Comparison of ENCODE assay signal across 8 cellular contexts in the genomic region with DNA sequence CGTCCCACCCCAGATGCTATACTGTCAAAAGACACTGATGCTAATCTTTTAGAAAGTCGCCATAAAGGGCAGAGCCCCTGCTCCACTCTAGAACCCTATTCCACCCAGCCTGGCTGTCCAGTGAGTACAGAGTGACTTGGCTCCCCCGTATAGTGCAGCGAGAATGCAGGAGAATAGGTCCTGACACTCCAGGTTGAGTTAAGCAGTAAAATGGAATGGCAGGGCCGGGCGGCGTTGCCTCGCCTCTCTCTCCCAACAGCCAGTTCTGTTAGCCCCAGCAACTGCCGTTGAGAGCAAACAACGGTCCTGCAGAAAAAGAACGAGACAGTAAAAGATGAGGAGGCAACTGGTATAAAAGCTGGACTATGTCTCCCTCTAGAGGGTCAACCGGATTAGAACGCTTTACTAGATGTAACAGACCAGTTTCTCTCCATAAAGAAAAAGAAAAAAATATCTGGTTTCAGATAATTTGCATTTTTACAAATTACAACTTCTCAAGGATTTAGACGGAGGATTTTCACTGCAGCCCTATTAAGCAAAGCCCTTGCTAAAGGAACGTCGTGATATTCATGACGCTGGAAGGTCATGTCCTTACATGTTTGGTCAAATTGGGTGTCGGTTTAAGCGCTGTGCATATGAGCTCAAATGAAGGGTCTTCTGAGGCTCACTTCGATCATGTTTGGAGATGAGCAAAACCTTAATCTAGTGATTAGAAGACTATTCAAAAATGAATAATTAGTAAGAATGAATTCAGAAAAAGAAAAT.
DNase-seq lines count a peak whose midpoint lies in the region; TF ChIP-seq lines count a peak whose summit lies in the region.

No MANE protein-coding gene starts in this region.

- no peak overlapping the region for H2BK20ac ChIP-seq in H9 (ENCODE audit: low read depth, low read length, poor library complexity, severe bottlenecking)

- no peak overlapping the region for H2BK15ac ChIP-seq in H9 (ENCODE audit: low read depth, low read length)

- H3K79me1 ChIP-seq in H9 (ENCODE audit: insufficient read depth, low read depth, low read length, poor library complexity, severe bottlenecking): no peaks in the 10 kb centered on the region

- peak overlapping the region; percentile 84 for H3K4me2 ChIP-seq in H9 (ENCODE audit: insufficient read depth, insufficient read length, low read length)

- H3K36me3 ChIP-seq in Peyer's patch: no peaks in the 10 kb centered on the region
- no peaks in the 10 kb centered on the region for H3K36me3 ChIP-seq in neutrophil
- no peaks in the 10 kb centered on the region for H3K36me3 ChIP-seq in uterus

- peak overlapping the region; percentile 70 to 87 for H3K4me3 Mint-ChIP-seq in H9
- H3K4me3 Mint-ChIP-seq in activated naive CD4-positive, alpha-beta T cell treated with anti-CD3 and anti-CD28 coated beads for 36 hours: peak overlapping the region; percentile 78

- H4K8ac ChIP-seq in H9 (replicated peaks; ENCODE audit: insufficient read length, low read depth, low read length): no peak overlapping the region

- WGBS in H9 (ENCODE audit: extremely low coverage, insufficient read length, low lambda C conversion rate): no CpG with 5 or more reads among the region's 20 CpGs

- H3K27ac ChIP-seq in H9 (ENCODE audit: insufficient read length, low read depth, low read length) (no peak overlapping the region), Peyer's patch (no peak overlapping the region), neutrophil (peak overlapping the region; percentile 11), uterus (no peak overlapping the region)

- H3K9ac ChIP-seq in H9 (ENCODE audit: extremely low read depth, insufficient read length, low read length): no peak overlapping the region

- H3K23ac ChIP-seq in H9 (ENCODE audit: insufficient read length, low read depth, low read length): no peak overlapping the region

- peaks cover 25% of the 10 kb centered on the region for H3K23me2 ChIP-seq in H9 (ENCODE audit: insufficient read length, low read depth, low read length, poor library complexity, severe bottlenecking)

- no peak overlapping the region for H3T11ph ChIP-seq in H9 (ENCODE audit: low read length)

- peak overlapping the region; percentile 85 for H2AFZ ChIP-seq in H9 (ENCODE audit: low read length)

- no peak overlapping the region for H3K56ac ChIP-seq in H9 (ENCODE audit: insufficient read length, low read depth, low read length)

- CTCF ChIA-PET in activated naive CD4-positive, alpha-beta T cell treated with anti-CD3 and anti-CD28 coated beads for 36 hours (lab: Charles Lee): interaction anchor here (0.6 to 1.4 kb wide), 13 partner anchors 10 to 493 kb away, joined by 3 to 6 read pairs (median 3); no protein-coding TSS in a partner anchor

- TF ChIP-seq POLR2A in Peyer's patch (IDR thresholded peaks at IDR 0.05) (no peak), uterus (IDR thresholded peaks at IDR 0.05) (no peak)

- peaks cover 25% of the 10 kb centered on the region; the same call in 1 of the 2 replicates for H3K27me3 ChIP-seq in H9 (ENCODE audit: insufficient read depth, low read length)
- peaks cover 0 to 7% of the 10 kb centered on the region in 2 donors for H3K27me3 ChIP-seq in Peyer's patch
- peaks cover 9% of the 10 kb centered on the region for H3K27me3 ChIP-seq in neutrophil
- peaks cover 0 to 26% of the 10 kb centered on the region in 2 donors for H3K27me3 ChIP-seq in uterus

- H3K9me3 ChIP-seq in H9 (ENCODE audit: control insufficient read depth, low read depth, low read length): peaks cover 4% of the 10 kb centered on the region
- no peaks in the 10 kb centered on the region for H3K9me3 ChIP-seq in Peyer's patch
- H3K9me3 ChIP-seq in neutrophil: no peaks in the 10 kb centered on the region
- no peaks in the 10 kb centered on the region for H3K9me3 ChIP-seq in uterus

- DNase-seq in GM04503 (ENCODE audit: low read depth): peak; percentile 39
- peak; percentile 85 for DNase-seq in H9
- peak; percentile 85 for DNase-seq in LHCN-M2 (ENCODE audit: low read depth)
- DNase-seq in Peyer's patch: peak in 2 of 3 donors; percentile 46 to 50
- DNase-seq in activated naive CD4-positive, alpha-beta T cell treated with anti-CD3 and anti-CD28 coated beads for 36 hours: peak; percentile 65
- DNase-seq in germinal center (ENCODE audit: low spot score): peak; percentile 59
- peak; percentile 31 to 32 for DNase-seq in uterus

- no peak overlapping the region for H4K91ac ChIP-seq in H9 (ENCODE audit: insufficient read length, low read depth, low read length)

- no peaks in the 10 kb centered on the region for H4K20me1 ChIP-seq in H9 (ENCODE audit: control insufficient read depth, insufficient read depth, insufficient read length)

- no peaks in the 10 kb centered on the region for H3K4me1 ChIP-seq in H9 (ENCODE audit: insufficient read depth, low read length)
- H3K4me1 ChIP-seq in Peyer's patch: peaks cover 0 to 11% (median 9%) of the 10 kb centered on the region in 4 donors
- H3K4me1 ChIP-seq in neutrophil (ENCODE audit: control insufficient read depth in 1 of 2, insufficient read depth in 1 of 2, low read depth in 1 of 2, low read length in 1 of 2): peaks cover 37 to 40% of the 10 kb centered on the region in 2 experiments
- H3K4me1 ChIP-seq in uterus: peaks cover 0 to 5% of the 10 kb centered on the region in 2 donors

- H3K4me3 ChIP-seq in Peyer's patch: peak overlapping the region; percentile 8 to 52 (median 36)
- peak overlapping the region; percentile 61 to 72 for H3K4me3 ChIP-seq in neutrophil (ENCODE audit: low read depth in 1 of 2, low read length in 1 of 2)
- peak overlapping the region; percentile 12 to 39 for H3K4me3 ChIP-seq in uterus

- H3K9me3 Mint-ChIP-seq in H9: peaks cover 11 to 14% of the 10 kb centered on the region in 2 experiments
- no peaks in the 10 kb centered on the region for H3K9me3 Mint-ChIP-seq in activated naive CD4-positive, alpha-beta T cell treated with anti-CD3 and anti-CD28 coated beads for 36 hours

- no peak overlapping the region for H3K18ac ChIP-seq in H9 (ENCODE audit: insufficient read length, low read depth, low read length)

- no peak overlapping the region for H2BK120ac ChIP-seq in H9 (ENCODE audit: low read depth, low read length, poor library complexity, severe bottlenecking)

- TF ChIP-seq CTCF in H9 (conservative IDR thresholded peaks at IDR 0.05) (peak; percentile 90), Peyer's patch (IDR thresholded peaks at IDR 0.05) (peak in 5 of 6 experiments; percentile 32 to 62 (median 56)), neutrophil (IDR thresholded peaks at IDR 0.05) (peak; percentile 72), uterus (IDR thresholded peaks at IDR 0.05) (peak; percentile 62 to 73 (median 66))

- no peaks in the 10 kb centered on the region for H3K79me2 ChIP-seq in H9 (ENCODE audit: insufficient read depth, low read length)

- H2AK5ac ChIP-seq in H9 (ENCODE audit: insufficient read length, low read length): no peak overlapping the region

- no peak overlapping the region for H3K14ac ChIP-seq in H9 (ENCODE audit: insufficient read depth, low read length)

- intact Hi-C loops in activated naive CD4-positive, alpha-beta T cell treated with anti-CD3 and anti-CD28 coated beads for 36 hours (cut with micrococcal nuclease): loop anchor here (1.0 to 10.0 kb wide), 7 partner anchors 69 to 1507 kb away; no protein-coding TSS in a partner anchor
- intact Hi-C loops in uterus (cut with DNase I; ENCODE audit: low total_unique reads): no loop called here

- no peak overlapping the region for H3K4ac ChIP-seq in H9 (ENCODE audit: low read depth, low read length)

- peaks cover 0 to 7% (median 3%) of the 10 kb centered on the region in 3 experiments; a peak in 4 of 7 replicates for H3K36me3 Mint-ChIP-seq in H9 (ENCODE audit: insufficient read depth in 1 of 3, low read depth in 3 of 3)
- no peaks in the 10 kb centered on the region for H3K36me3 Mint-ChIP-seq in activated naive CD4-positive, alpha-beta T cell treated with anti-CD3 and anti-CD28 coated beads for 36 hours (ENCODE audit: low read depth)

- H2BK5ac ChIP-seq in H9 (ENCODE audit: insufficient read length, low read length): no peak overlapping the region

- no peak overlapping the region for H4K5ac ChIP-seq in H9 (ENCODE audit: insufficient read length, low read depth, low read length)

- H2BK12ac ChIP-seq in H9 (ENCODE audit: insufficient read length, low read depth, low read length): no peak overlapping the region

- no peak overlapping the region for H3K27ac Mint-ChIP-seq in H9
- no peak overlapping the region for H3K27ac Mint-ChIP-seq in activated naive CD4-positive, alpha-beta T cell treated with anti-CD3 and anti-CD28 coated beads for 36 hours

- H3K4me1 Mint-ChIP-seq in H9: peaks cover 22 to 28% of the 10 kb centered on the region in 2 experiments
- H3K4me1 Mint-ChIP-seq in activated naive CD4-positive, alpha-beta T cell treated with anti-CD3 and anti-CD28 coated beads for 36 hours (ENCODE audit: low read depth): peaks cover 14% of the 10 kb centered on the region

- H3K27me3 Mint-ChIP-seq in H9 (ENCODE audit: low read depth): peaks cover 53% of the 10 kb centered on the region
- peaks cover 34% of the 10 kb centered on the region for H3K27me3 Mint-ChIP-seq in activated naive CD4-positive, alpha-beta T cell treated with anti-CD3 and anti-CD28 coated beads for 36 hours (ENCODE audit: low read depth)

Comparison
In these comparisons a context has a peak if more than half of its experiments do, and no peak if none do; other contexts are left out.
1. DNase-seq: peak in every context shown above with its lines; median percentile 85 in H9; 85 in LHCN-M2; 65 in activated naive CD4-positive, alpha-beta T cell treated with anti-CD3 and anti-CD28 coated beads for 36 hours; 59 in germinal center; 48 in Peyer's patch; 39 in GM04503; 32 in uterus.